Comparison of ENCODE assay signal across 7 cellular contexts in genomic region chrX:96685205-96686099, GRCh38. TPM values are rescaled to one million over a fixed set of nuclear protein-coding genes. Genes with fewer than 3 reads are reported as not detected.
DNase-seq lines count a peak whose midpoint lies in the region; ATAC-seq, FAIRE-seq and TF ChIP-seq lines count a peak whose summit lies in the region.

No MANE protein-coding gene starts in this region.

- peak overlapping the region; percentile 84 for H3K27ac Mint-ChIP-seq in activated naive CD4-positive, alpha-beta T cell treated with anti-CD3 and anti-CD28 coated beads, Interleukin-2, amount 50 U/mL, for 24 hours

- peak overlapping the region; percentile 94 for H3K4me3 Mint-ChIP-seq in activated naive CD4-positive, alpha-beta T cell treated with anti-CD3 and anti-CD28 coated beads, Interleukin-2, amount 50 U/mL, for 24 hours

- H3K27ac ChIP-seq in left ventricle myocardium inferior (replicated peaks), result peak overlapping the region; percentile 83
- peak overlapping the region; percentile 86 for H3K27ac ChIP-seq in psoas muscle

- ATAC-seq in GM18870 (IDR thresholded peaks at IDR 0.05; ENCODE audit: unreplicated experiment) (peak; percentile 14), HG02943 (IDR thresholded peaks at IDR 0.05; ENCODE audit: low read depth, unreplicated experiment) (peak; percentile 35), psoas muscle (peak; percentile 62 to 71 (median 66)), GM18520 (IDR thresholded peaks at IDR 0.05; ENCODE audit: unreplicated experiment) (no peak)

- H3K9me3 ChIP-seq in left ventricle myocardium inferior (replicated peaks) (no peaks in the 10 kb centered on the region), psoas muscle (no peaks in the 10 kb centered on the region)

- H3K4me1 ChIP-seq in left ventricle myocardium inferior, result peaks cover 9% of the 10 kb centered on the region
- H3K4me1 ChIP-seq in psoas muscle, result no peaks in the 10 kb centered on the region

- H3K36me3 Mint-ChIP-seq in activated naive CD4-positive, alpha-beta T cell treated with anti-CD3 and anti-CD28 coated beads, Interleukin-2, amount 50 U/mL, for 24 hours, result no peaks in the 10 kb centered on the region

- H3K9me3 Mint-ChIP-seq in activated naive CD4-positive, alpha-beta T cell treated with anti-CD3 and anti-CD28 coated beads, Interleukin-2, amount 50 U/mL, for 24 hours, result no peaks in the 10 kb centered on the region

- H3K27me3 Mint-ChIP-seq in activated naive CD4-positive, alpha-beta T cell treated with anti-CD3 and anti-CD28 coated beads, Interleukin-2, amount 50 U/mL, for 24 hours, result no peaks in the 10 kb centered on the region

- peak overlapping the region; percentile 82 for H3K4me3 ChIP-seq in left ventricle myocardium inferior
- H3K4me3 ChIP-seq in psoas muscle, result peak overlapping the region; percentile 73

- intact Hi-C loops in left ventricle myocardium inferior (cut with micrococcal nuclease), result no loop called here
- intact Hi-C loops in psoas muscle (cut with DNase I), result no loop called here

- H3K36me3 ChIP-seq in left ventricle myocardium inferior, result no peaks in the 10 kb centered on the region
- no peaks in the 10 kb centered on the region for H3K36me3 ChIP-seq in psoas muscle (ENCODE audit: insufficient read depth in 1 of 2, low read depth in 1 of 2)

- peak; percentile 50 for FAIRE-seq in RCC 7860 (lab: Jason Lieb, UNC)

- H3K27me3 ChIP-seq in left ventricle myocardium inferior (ENCODE audit: low read depth), result no peaks in the 10 kb centered on the region
- peaks cover 0 to 42% (median 0%) of the 10 kb centered on the region in 3 donors for H3K27me3 ChIP-seq in psoas muscle (ENCODE audit: insufficient read depth in 3 of 3, low read length in 2 of 3)

- WGBS in psoas muscle, 3 donors, result 1 to 10% (median 3%) methylated on average over 26 to 38 of the region's 38 CpGs

- DNase-seq in RCC 7860 (ENCODE audit: low spot score), result peak; percentile 55
- peak; percentile 21 for DNase-seq in left ventricle myocardium inferior
- DNase-seq in psoas muscle, result peak; percentile 37 to 63

- TF ChIP-seq CTCF in left ventricle myocardium inferior (IDR thresholded peaks at IDR 0.05; ENCODE audit: borderline replicate concordance) (no peak), psoas muscle (IDR thresholded peaks at IDR 0.05) (no peak)

- H3K4me1 Mint-ChIP-seq in activated naive CD4-positive, alpha-beta T cell treated with anti-CD3 and anti-CD28 coated beads, Interleukin-2, amount 50 U/mL, for 24 hours, result peaks cover 32% of the 10 kb centered on the region

RNA-seq across cellular contexts. Expression of gene DIAPH2, which starts 0.8 kb away (rescaled TPM):
- 9.3 TPM for total RNA-seq in left ventricle myocardium inferior
- total RNA-seq in psoas muscle, result 10 to 100 TPM in 3 of 4 donors, 1 to 10 TPM in 1; 9.7 to 19.2 (median 16.7) TPM
- polyA plus RNA-seq in psoas muscle, result 10 to 100 TPM in 1 of 3 donors, 1 to 10 TPM in 2; 2.6 to 11.5 (median 6.6) TPM
